Comparison of ENCODE assay signal across 1 cellular context in genomic region chr17:44604149-44605115, GRCh38.
A peak's percentile ranks its signal among the peaks of the same experiment; 100 is the strongest.
TF ChIP-seq lines count a peak whose summit lies in the region.

No MANE protein-coding gene starts in this region.

TF ChIP-seq in A549, 52 proteins besides CTCF, POLR2A, EP300 and RAD21:
- TF ChIP-seq MAZ (IDR thresholded peaks at IDR 0.05; ENCODE audit: borderline replicate concordance, low read depth, low read length): no peak
- 0 out of 2 replicates have a peak, but pooled peaks have one; percentile 36 for TF ChIP-seq RFX5 (IDR thresholded peaks at IDR 0.05)
- TF ChIP-seq HEYL (CRISPR knock-in tag; IDR thresholded peaks at IDR 0.05): no peak
TF ChIP-seq in A549: peak in this region for 1.
